ENCODE assay signal across 8 cellular contexts in genomic region chr1:153922076-153922837, GRCh38. TPM values are rescaled to one million over a fixed set of nuclear protein-coding genes. Genes with fewer than 3 reads are reported as not detected.
DNase-seq lines count a peak whose midpoint lies in the region; ATAC-seq and TF ChIP-seq lines count a peak whose summit lies in the region.

No MANE protein-coding gene starts in this region.

- H3K4me1 ChIP-seq in heart left ventricle (peaks cover 2 to 52% (median 36%) of the 10 kb centered on the region in 12 donors), psoas muscle (peaks cover 35% of the 10 kb centered on the region)

- H3K4me3 ChIP-seq in heart left ventricle = peak overlapping the region; percentile 53 to 89 (median 78)
- H3K4me3 ChIP-seq in psoas muscle = peak overlapping the region; percentile 72

- ATAC-seq in HG03045 (IDR thresholded peaks at IDR 0.05; ENCODE audit: unreplicated experiment) = peak; percentile 25
- ATAC-seq in activated T-helper 17 cell treated with anti-CD3 and anti-CD28 coated beads, Interleukin-2, amount 50 U/mL, for 72 hours (replicated peaks) = peak; percentile 20
- ATAC-seq in heart left ventricle = peak in 2 of 4 donors; percentile 35 to 46
- peak; percentile 40 to 50 (median 46) for ATAC-seq in psoas muscle

- WGBS in heart left ventricle, 4 donors = 0 to 1% (median 1%) methylated on average over 50 to 64 of the region's 68 CpGs
- 0 to 2% (median 1%) methylated on average over 16 to 67 of the region's 68 CpGs for WGBS in psoas muscle, 3 donors

- peaks cover 44% of the 10 kb centered on the region for H3K36me3 Mint-ChIP-seq in activated T-helper 17 cell treated with anti-CD3 and anti-CD28 coated beads, Interleukin-2, amount 50 U/mL, for 72 hours (ENCODE audit: low read depth)

- peak overlapping the region; percentile 76 to 97 (median 90) for H3K27ac ChIP-seq in heart left ventricle
- H3K27ac ChIP-seq in psoas muscle = peak overlapping the region; percentile 92

- TF ChIP-seq POLR2A in GM18526 (IDR thresholded peaks at IDR 0.05; ENCODE audit: extremely low read depth, insufficient read length) = peak; percentile 27
- TF ChIP-seq POLR2A in heart left ventricle (IDR thresholded peaks at IDR 0.05) = no peak

- H3K36me3 ChIP-seq in heart left ventricle (peaks cover 0 to 16% (median 3%) of the 10 kb centered on the region in 9 donors), psoas muscle (ENCODE audit: insufficient read depth in 1 of 2, low read depth in 1 of 2) (no peaks in the 10 kb centered on the region)

- H3K9me3 Mint-ChIP-seq in activated T-helper 17 cell treated with anti-CD3 and anti-CD28 coated beads, Interleukin-2, amount 50 U/mL, for 72 hours = no peaks in the 10 kb centered on the region

- H3K27me3 ChIP-seq in heart left ventricle (no peaks in the 10 kb centered on the region), psoas muscle (ENCODE audit: insufficient read depth in 3 of 3, low read length in 2 of 3) (no peaks in the 10 kb centered on the region)

- DNase-seq in CD1c-positive myeloid dendritic cell (ENCODE audit: extremely low spot score) (peak; percentile 8), NCI-H526 treated with DMSO at 0.1 percent for 48 hours (lab: John Stamatoyannopoulos, UW) (peak; percentile 96), heart left ventricle (peak in 3 of 5 donors; percentile 53 to 68 (median 65)), psoas muscle (peak; percentile 56 to 72), T1000 (lab: John Stamatoyannopoulos, UW) (no peak)

- peak overlapping the region; percentile 92 for H3K27ac Mint-ChIP-seq in activated T-helper 17 cell treated with anti-CD3 and anti-CD28 coated beads, Interleukin-2, amount 50 U/mL, for 72 hours

- TF ChIP-seq CTCF in heart left ventricle (IDR thresholded peaks at IDR 0.05) (peak in 2 of 12 donors; percentile 24 to 30), psoas muscle (IDR thresholded peaks at IDR 0.05) (no peak)

- no peaks in the 10 kb centered on the region for H3K27me3 Mint-ChIP-seq in activated T-helper 17 cell treated with anti-CD3 and anti-CD28 coated beads, Interleukin-2, amount 50 U/mL, for 72 hours

- H3K9me3 ChIP-seq in heart left ventricle (no peaks in the 10 kb centered on the region), psoas muscle (no peaks in the 10 kb centered on the region)

- H3K4me1 Mint-ChIP-seq in activated T-helper 17 cell treated with anti-CD3 and anti-CD28 coated beads, Interleukin-2, amount 50 U/mL, for 72 hours = peaks cover 21% of the 10 kb centered on the region

- peak overlapping the region; percentile 96 for H3K4me3 Mint-ChIP-seq in activated T-helper 17 cell treated with anti-CD3 and anti-CD28 coated beads, Interleukin-2, amount 50 U/mL, for 72 hours

- intact Hi-C loops in heart left ventricle (cut with DNase I) (loop anchor here in 8 of 10 donors (1.0 to 10.0 kb wide), 9 partner anchors 23 to 247 kb away; partner anchors contain the start of genes DENND4B (in 2 of the 8), CRTC2 (in 1 of the 8), ILF2 (in 1 of the 8) and JTB (in 1 of the 8)), psoas muscle (cut with DNase I) (loop anchor here (5.0 kb wide), 3 partner anchors 40 to 125 kb away; no protein-coding TSS in a partner anchor)

RNA-seq across cellular contexts. Expression of gene GATAD2B, which starts 0.5 kb away (rescaled TPM):
- total RNA-seq in activated T-helper 17 cell treated with anti-CD3 and anti-CD28 coated beads, Interleukin-2, amount 50 U/mL, for 72 hours = 10 to 100 TPM; 47.8 to 51.1 TPM
- total RNA-seq in heart left ventricle (10 to 100 TPM; 18.1 to 53.9 (median 46.2) TPM), psoas muscle (10 to 100 TPM; 34.8 to 53.1 (median 43.1) TPM)
- polyA plus RNA-seq in heart left ventricle (1 to 10 TPM; 5.6 to 8.8 TPM), psoas muscle (1 to 10 TPM; 3.4 to 9.4 (median 5.7) TPM)

RNA-seq across cellular contexts. Expression of gene DENND4B, which starts 24.3 kb away (rescaled TPM):
- total RNA-seq in activated T-helper 17 cell treated with anti-CD3 and anti-CD28 coated beads, Interleukin-2, amount 50 U/mL, for 72 hours = 100 to 1,000 TPM in 1 of 2 donors, 10 to 100 TPM in 1; 98.0 to 130 TPM
- 10 to 100 TPM; 30.5 to 60.7 (median 40.8) TPM for total RNA-seq in heart left ventricle
- 10 to 100 TPM; 36.7 to 41.5 TPM for polyA plus RNA-seq in heart left ventricle
- total RNA-seq in psoas muscle = 10 to 100 TPM; 47.1 to 75.4 (median 50.3) TPM
- polyA plus RNA-seq in psoas muscle = 10 to 100 TPM; 23.1 to 40.4 (median 23.5) TPM

RNA-seq across cellular contexts. Expression of gene CRTC2, which starts 36.2 kb away (rescaled TPM):
- 100 to 1,000 TPM in 1 of 2 donors, 10 to 100 TPM in 1; 84.9 to 131 TPM for total RNA-seq in activated T-helper 17 cell treated with anti-CD3 and anti-CD28 coated beads, Interleukin-2, amount 50 U/mL, for 72 hours
- total RNA-seq in heart left ventricle (10 to 100 TPM; 11.0 to 27.8 (median 18.8) TPM), psoas muscle (10 to 100 TPM; 17.0 to 39.0 (median 27.6) TPM)
- polyA plus RNA-seq in heart left ventricle (10 to 100 TPM; 21.4 to 25.4 TPM), psoas muscle (10 to 100 TPM; 31.3 to 54.6 (median 31.3) TPM)

RNA-seq across cellular contexts. Expression of gene SLC39A1, which starts 41.1 kb away (rescaled TPM):
- total RNA-seq in activated T-helper 17 cell treated with anti-CD3 and anti-CD28 coated beads, Interleukin-2, amount 50 U/mL, for 72 hours = 100 to 1,000 TPM; 109 to 117 TPM
- total RNA-seq in heart left ventricle = 10 to 100 TPM; 31.6 to 83.9 (median 48.4) TPM
- 100 to 1,000 TPM in 1 of 2 donors, 10 to 100 TPM in 1; 32.5 to 163 TPM for polyA plus RNA-seq in heart left ventricle
- total RNA-seq in psoas muscle = 10 to 100 TPM; 21.9 to 58.2 (median 38.0) TPM
- polyA plus RNA-seq in psoas muscle = 10 to 100 TPM; 46.7 to 85.3 (median 65.9) TPM

RNA-seq across cellular contexts. Expression of gene CREB3L4, which starts 45.4 kb away (rescaled TPM):
- 1 to 10 TPM; 7.4 to 9.3 TPM for total RNA-seq in activated T-helper 17 cell treated with anti-CD3 and anti-CD28 coated beads, Interleukin-2, amount 50 U/mL, for 72 hours
- 1 to 10 TPM; 2.5 to 7.2 (median 4.5) TPM for total RNA-seq in heart left ventricle
- polyA plus RNA-seq in heart left ventricle = 1 to 10 TPM; 4.8 to 5.7 TPM
- total RNA-seq in psoas muscle = 1 to 10 TPM; 3.7 to 5.6 (median 5.0) TPM
- 10 to 100 TPM in 1 of 3 donors, 1 to 10 TPM in 2; 4.3 to 12.6 (median 6.3) TPM for polyA plus RNA-seq in psoas muscle
